ENCODE assay signal across 25 cellular contexts in the genomic region with DNA sequence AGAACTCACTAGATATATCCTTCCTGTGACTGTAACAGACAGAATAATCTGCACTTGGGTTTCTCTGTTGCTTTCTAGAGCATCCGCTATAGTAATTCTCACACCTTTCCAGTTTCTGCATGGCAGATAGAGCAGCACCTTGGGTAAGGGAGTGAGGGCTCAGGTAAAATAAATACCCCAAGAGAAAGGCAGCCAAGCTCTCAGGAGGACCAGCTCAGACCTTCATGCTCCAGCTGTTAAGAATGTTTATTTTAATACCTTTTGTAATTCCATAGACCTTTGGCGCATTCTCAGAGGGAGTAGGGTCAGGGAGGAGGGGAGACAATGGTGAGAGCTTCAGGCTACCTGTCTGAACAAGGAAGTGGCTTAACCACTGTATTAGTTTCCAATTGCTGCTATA. TPM values are rescaled to one million over a fixed set of nuclear protein-coding genes. Genes with fewer than 3 reads are reported as not detected.
"Had no signal": no experiment of that assay in that cellular context is flagged by ENCODE, and none has a peak within 500 bp of the region (broad histone marks: within the 10 kb centered on the region; RNA-seq: fewer than 3 reads in every experiment).

No MANE protein-coding gene starts in this region.

- H3K36me3 ChIP-seq: gastrocnemius medialis, heart right ventricle, neural progenitor cell, ovary, stomach, thoracic aorta had no signal

- H3K27me3 ChIP-seq: dorsolateral prefrontal cortex, gastrocnemius medialis, heart right ventricle, neural progenitor cell, ovary, stomach had no signal

- H3K27ac Mint-ChIP-seq: natural killer cell treated with Interleukin-12 subunit alpha and Interleukin-12 subunit beta and Interleukin-15 and Interleukin-18, amount 100 ng/mL, for 72 hours; neural progenitor cell; type B pancreatic cell had no signal

- H3K4me3 ChIP-seq: dorsolateral prefrontal cortex, gastrocnemius medialis, heart right ventricle, lung, neural progenitor cell, ovary, stomach, thoracic aorta had no signal

- H3K27ac ChIP-seq: dorsolateral prefrontal cortex, gastrocnemius medialis, heart right ventricle, neural progenitor cell, ovary, stomach, thoracic aorta had no signal

- H3K9me3 ChIP-seq: gastrocnemius medialis, ovary, thoracic aorta had no signal

- DNase-seq: cortex of kidney; dorsolateral prefrontal cortex; effector CD8-positive, alpha-beta T cell; gastrocnemius medialis; heart right ventricle; hypothalamus; islet precursor cell; left cardiac atrium; left ventricle myocardium superior; mesenchymal stem cell; midbrain; nucleus accumbens; ovary; right cardiac atrium; small intestine; stimulated activated CD4-positive, alpha-beta T cell treated with anti-CD3 and anti-CD28 coated beads, Interleukin-12 subunit alpha, Interleukin-12 subunit beta, amount 100 ng/mL, for 4 hours; stimulated activated naive CD4-positive, alpha-beta T cell; stomach; substantia nigra had no signal

- H3K4me1 ChIP-seq: gastrocnemius medialis, heart right ventricle, neural progenitor cell, stomach had no signal

- H3K4me3 Mint-ChIP-seq: natural killer cell treated with Interleukin-12 subunit alpha and Interleukin-12 subunit beta and Interleukin-15 and Interleukin-18, amount 100 ng/mL, for 72 hours; neural progenitor cell; type B pancreatic cell had no signal

- H3K27me3 Mint-ChIP-seq: type B pancreatic cell had no signal

- ATAC-seq: esophagus mucosa; gastrocnemius medialis; heart right ventricle; left cardiac atrium; left ventricle myocardium superior; natural killer cell treated with Interleukin-12 subunit alpha and Interleukin-12 subunit beta and Interleukin-15 and Interleukin-18, amount 100 ng/mL, for 72 hours; right cardiac atrium had no signal

RNA-seq across cellular contexts. Expression of a gene that starts 16.2 kb away (rescaled TPM):
- total RNA-seq: natural killer cell treated with Interleukin-12 subunit alpha and Interleukin-12 subunit beta and Interleukin-15 and Interleukin-18, amount 100 ng/mL, for 72 hours had no signal
